Comparison of ENCODE assay signal across 26 cellular contexts in the genomic region with DNA sequence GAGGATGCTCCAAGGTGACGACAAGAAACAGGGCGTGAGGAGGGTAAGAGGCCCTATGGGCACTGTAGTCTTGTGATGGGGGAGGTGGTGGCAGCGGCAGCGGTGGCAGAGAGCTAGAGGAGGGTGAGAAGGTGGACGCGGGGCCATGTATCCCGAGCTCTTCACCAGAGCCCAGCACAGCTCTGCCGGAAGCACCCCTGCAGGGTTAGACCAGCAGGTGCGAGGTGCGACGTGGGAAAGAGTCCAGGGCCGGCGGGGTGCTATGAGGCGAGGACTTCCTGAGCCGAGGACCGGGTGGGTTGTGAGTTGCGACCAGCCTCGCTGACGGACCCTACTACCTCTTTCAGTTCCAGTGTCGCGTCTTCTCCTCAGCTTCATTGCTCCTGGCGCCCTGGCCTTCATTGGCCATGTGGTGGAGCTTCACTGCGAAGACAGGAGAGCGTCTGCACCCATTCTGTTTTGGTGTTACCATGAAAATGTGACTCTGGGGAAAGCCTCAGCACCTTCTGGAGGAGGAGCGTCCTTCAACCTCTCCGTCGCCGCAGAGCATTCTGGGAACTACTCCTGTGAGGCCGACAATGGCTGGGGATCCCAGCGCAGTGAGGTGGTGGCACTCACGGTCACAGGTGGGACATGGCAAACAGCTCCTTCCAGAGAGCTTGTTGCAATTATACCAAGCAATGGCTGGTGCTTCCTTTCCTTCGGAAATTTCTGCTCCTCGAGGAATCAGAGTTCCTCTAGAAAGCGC.
"Had no signal": no experiment of that assay in that cellular context is flagged by ENCODE, and none has a peak within 500 bp of the region (broad histone marks: within the 10 kb centered on the region; RNA-seq: fewer than 3 reads in every experiment).

No MANE protein-coding gene starts in this region.

- H3K4me3 Mint-ChIP-seq: activated naive CD8-positive, alpha-beta T cell; activated T-cell treated with anti-CD3 and anti-CD28 coated beads, Interleukin-2, amount 50 U/mL, for 4 hours; central memory CD8-positive, alpha-beta T cell; natural killer cell treated with Interleukin-12 subunit alpha and Interleukin-12 subunit beta and Interleukin-15 and Interleukin-18, amount 100 ng/mL, for 72 hours; type B pancreatic cell had no signal

- DNase-seq: activated CD4-positive, alpha-beta T cell treated with anti-CD3 and anti-CD28 coated beads for 4 hours; activated CD4-positive, alpha-beta T cell treated with anti-CD3 and anti-CD28 coated beads, Interleukin-2, amount 50 U/mL, for 48 hours; activated CD4-positive, CD25-positive, alpha-beta regulatory T cell; activated CD8-positive, alpha-beta memory T cell treated with anti-CD3 and anti-CD28 coated beads, Interleukin-2, amount 50 U/mL, for 48 hours; activated naive CD4-positive, alpha-beta T cell; activated T-cell treated with anti-CD3 and anti-CD28 coated beads, Interleukin-2, amount 50 U/mL, for 4 hours; adrenal gland; effector memory CD4-positive, alpha-beta T cell; glutamatergic neuron; hippocampal formation; left ventricle myocardium inferior; mammary epithelial cell; midbrain; psoas muscle; spleen; stimulated activated CD4-positive, alpha-beta T cell treated with anti-CD3 and anti-CD28 coated beads, Interleukin-4, amount 100 ng/mL, for 1 hour; stimulated activated naive CD4-positive, alpha-beta T cell had no signal

- H3K4me1 Mint-ChIP-seq: central memory CD8-positive, alpha-beta T cell had no signal

- H3K27me3 ChIP-seq: adrenal gland, pancreas, right atrium auricular region, spleen had no signal

- ATAC-seq: activated T-cell treated with anti-CD3 and anti-CD28 coated beads, Interleukin-2, amount 50 U/mL, for 4 hours; pancreas; psoas muscle had no signal

- H3K36me3 ChIP-seq: adrenal gland, left ventricle myocardium inferior, neutrophil, pancreas, right atrium auricular region, spleen, thoracic aorta had no signal

- H3K4me3 ChIP-seq: adrenal gland, left ventricle myocardium inferior, pancreas, psoas muscle, right atrium auricular region, spleen, thoracic aorta had no signal

- H3K27ac ChIP-seq: adrenal gland, left ventricle myocardium inferior, neutrophil, pancreas, psoas muscle, right atrium auricular region, spleen, thoracic aorta had no signal

- H3K27ac Mint-ChIP-seq: activated naive CD8-positive, alpha-beta T cell; activated T-helper 2 cell treated with anti-CD3 and anti-CD28 coated beads, Interferon-gamma antibody, Interleukin-2, Interleukin-4, amounts not matched to agents 10 μg/mL and 5 μg/mL and 100 μg/mL, durations not matched to agents 14 hours and 24 hours and 36 hours; natural killer cell treated with Interleukin-12 subunit alpha and Interleukin-12 subunit beta and Interleukin-15 and Interleukin-18, amount 100 ng/mL, for 72 hours; type B pancreatic cell had no signal

- H3K4me1 ChIP-seq: adrenal gland, left ventricle myocardium inferior, pancreas, psoas muscle, right atrium auricular region had no signal

- H3K36me3 Mint-ChIP-seq: activated naive CD8-positive, alpha-beta T cell; natural killer cell treated with Interleukin-12 subunit alpha and Interleukin-12 subunit beta and Interleukin-15 and Interleukin-18, amount 100 ng/mL, for 72 hours; type B pancreatic cell had no signal

- H3K9me3 ChIP-seq: adrenal gland, left ventricle myocardium inferior, neutrophil, pancreas, psoas muscle, right atrium auricular region, spleen, thoracic aorta had no signal

- H3K9me3 Mint-ChIP-seq: activated T-cell treated with anti-CD3 and anti-CD28 coated beads, Interleukin-2, amount 50 U/mL, for 4 hours; activated T-helper 2 cell treated with anti-CD3 and anti-CD28 coated beads, Interferon-gamma antibody, Interleukin-2, Interleukin-4, amounts not matched to agents 10 μg/mL and 5 μg/mL and 100 μg/mL, durations not matched to agents 14 hours and 24 hours and 36 hours; central memory CD8-positive, alpha-beta T cell; natural killer cell treated with Interleukin-12 subunit alpha and Interleukin-12 subunit beta and Interleukin-15 and Interleukin-18, amount 100 ng/mL, for 72 hours; type B pancreatic cell had no signal
